Comparison of ENCODE assay signal across 11 cellular contexts in the genomic region with DNA sequence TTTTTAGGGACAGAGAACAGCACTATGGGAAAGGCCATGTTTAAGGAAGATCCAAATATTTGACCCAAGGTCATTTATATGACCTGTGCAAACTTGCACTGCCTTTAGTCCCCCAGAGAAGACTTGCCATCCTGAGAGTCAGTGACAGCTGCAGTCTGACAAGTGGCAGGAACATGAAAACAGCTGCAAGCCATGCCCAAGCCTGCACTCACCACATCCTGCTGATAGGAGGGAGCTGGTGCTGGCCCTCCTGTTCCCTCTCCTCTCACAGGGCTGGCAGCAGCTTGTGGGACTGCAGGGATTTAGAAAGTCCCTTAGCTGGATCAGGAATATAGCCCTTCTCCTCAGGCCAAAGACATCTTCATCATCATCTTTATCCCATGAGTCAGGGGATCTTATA.
DNase-seq lines count a peak whose midpoint lies in the region; ATAC-seq, FAIRE-seq and TF ChIP-seq lines count a peak whose summit lies in the region.
"Had no signal": no experiment of that assay in that cellular context is flagged by ENCODE, and none has a peak within 500 bp of the region (broad histone marks: within the 10 kb centered on the region; RNA-seq: fewer than 3 reads in every experiment).

No MANE protein-coding gene starts in this region.

- no peak for TF ChIP-seq POLR2A in H54 (IDR thresholded peaks at IDR 0.05; ENCODE audit: low read depth, low read length)

- peaks cover 0 to 5% (median 0%) of the 10 kb centered on the region in 7 donors for H3K9me3 Mint-ChIP-seq in CD4-positive, CD25-positive, alpha-beta regulatory T cell
- peaks cover 5% of the 10 kb centered on the region for H3K9me3 Mint-ChIP-seq in central memory CD8-positive, alpha-beta T cell

- no peaks in the 10 kb centered on the region for H3K27me3 ChIP-seq in CD4-positive, CD25-positive, alpha-beta regulatory T cell (ENCODE audit: control insufficient read depth, insufficient read depth, low read length)

- H3K36me3 Mint-ChIP-seq in CD4-positive, CD25-positive, alpha-beta regulatory T cell, result peaks cover under 1% of the 10 kb centered on the region
- peaks cover 11% of the 10 kb centered on the region for H3K36me3 Mint-ChIP-seq in central memory CD8-positive, alpha-beta T cell (ENCODE audit: insufficient read depth)

- H3K4me3 ChIP-seq in CD4-positive, CD25-positive, alpha-beta regulatory T cell (ENCODE audit: low read depth, low read length), result peak overlapping the region; percentile 22

- H3K4me3 Mint-ChIP-seq in CD4-positive, CD25-positive, alpha-beta regulatory T cell, result peak overlapping the region in 3 of 4 donors; percentile 28 to 57 (median 42)
- H3K4me3 Mint-ChIP-seq in central memory CD8-positive, alpha-beta T cell, result peak overlapping the region; percentile 16
- H3K4me3 Mint-ChIP-seq: endodermal cell had no signal

- peak; percentile 43 to 46 for ATAC-seq in CD4-positive, CD25-positive, alpha-beta regulatory T cell (ENCODE audit: low read depth in 2 of 2)
- peak; percentile 25 for ATAC-seq in GM18858 (IDR thresholded peaks at IDR 0.05; ENCODE audit: unreplicated experiment)
- peak; percentile 35 for ATAC-seq in central memory CD8-positive, alpha-beta T cell (replicated peaks; ENCODE audit: extremely low read depth, poor library complexity, severe bottlenecking)
- ATAC-seq in HG02623 (IDR thresholded peaks at IDR 0.05; ENCODE audit: unreplicated experiment), result no peak
- no peak for ATAC-seq in GM21381 (IDR thresholded peaks at IDR 0.05; ENCODE audit: unreplicated experiment)

- no peaks in the 10 kb centered on the region for H3K36me3 ChIP-seq in CD4-positive, CD25-positive, alpha-beta regulatory T cell (ENCODE audit: control insufficient read depth, insufficient read depth, low read length)

- H3K27ac ChIP-seq in CD4-positive, CD25-positive, alpha-beta regulatory T cell (ENCODE audit: insufficient read depth, low read length, poor library complexity, severe bottlenecking), result no peak overlapping the region

- H3K4me1 Mint-ChIP-seq in CD4-positive, CD25-positive, alpha-beta regulatory T cell, result peaks cover 32 to 71% (median 49%) of the 10 kb centered on the region in 4 donors
- H3K4me1 Mint-ChIP-seq in central memory CD8-positive, alpha-beta T cell, result peaks cover 47% of the 10 kb centered on the region
- H3K4me1 Mint-ChIP-seq: endodermal cell had no signal

- no peak for FAIRE-seq in H54 (lab: Jason Lieb, UNC)
- FAIRE-seq: islet of Langerhans had no signal

- peak overlapping the region; percentile 1 to 87 (median 10) for H3K27ac Mint-ChIP-seq in CD4-positive, CD25-positive, alpha-beta regulatory T cell
- no peak overlapping the region for H3K27ac Mint-ChIP-seq in central memory CD8-positive, alpha-beta T cell (ENCODE audit: low read depth)
- H3K27ac Mint-ChIP-seq: endodermal cell had no signal

- no peaks in the 10 kb centered on the region for H3K9me3 ChIP-seq in CD4-positive, CD25-positive, alpha-beta regulatory T cell (ENCODE audit: control insufficient read depth in 2 of 2, low read length in 2 of 2)

- no peaks in the 10 kb centered on the region for H3K27me3 Mint-ChIP-seq in CD4-positive, CD25-positive, alpha-beta regulatory T cell
- H3K27me3 Mint-ChIP-seq in central memory CD8-positive, alpha-beta T cell, result no peaks in the 10 kb centered on the region

- peak in 2 of 3 donors; percentile 41 to 79 for DNase-seq in CD4-positive, CD25-positive, alpha-beta regulatory T cell
- DNase-seq in HT1080 (ENCODE audit: low read depth) (peak; percentile 70), NCI-H146 (lab: John Stamatoyannopoulos, UW) (no peak), H54 (ENCODE audit: insufficient read length, low spot score) (no peak)
- peak in 1 of 2 donors; percentile 23 for DNase-seq in central memory CD8-positive, alpha-beta T cell (ENCODE audit: low spot score in 2 of 2)
- DNase-seq: endodermal cell; stimulated activated CD8-positive, alpha-beta memory T cell treated with anti-CD3 and anti-CD28 coated beads, Interleukin-4, amount 100 ng/mL, for 48 hours had no signal

- H3K4me1 ChIP-seq in CD4-positive, CD25-positive, alpha-beta regulatory T cell (ENCODE audit: control insufficient read depth, insufficient read depth, low read length, poor library complexity, severe bottlenecking), result peaks cover 35% of the 10 kb centered on the region

Comparison
In these comparisons a context has a peak if more than half of its experiments do, and no peak if none do; other contexts are left out.
1. ATAC-seq: peak in CD4-positive, CD25-positive, alpha-beta regulatory T cell (2 of 2), GM18858 (single experiment) and central memory CD8-positive, alpha-beta T cell (single experiment); none in HG02623 (single experiment) and GM21381 (single experiment).
2. DNase-seq: peak in CD4-positive, CD25-positive, alpha-beta regulatory T cell (2 of 3) and HT1080 (single experiment); none in NCI-H146 (single experiment) and H54 (single experiment).